In genomic region chr7:30751257-30751650, GRCh38 we compare ENCODE assay signal across 14 cellular contexts. TPM values are rescaled to one million over a fixed set of nuclear protein-coding genes. Genes with fewer than 3 reads are reported as not detected.
DNase-seq lines count a peak whose midpoint lies in the region; ATAC-seq and TF ChIP-seq lines count a peak whose summit lies in the region.
"Had no signal": no experiment of that assay in that cellular context is flagged by ENCODE, and none has a peak within 500 bp of the region (broad histone marks: within the 10 kb centered on the region; RNA-seq: fewer than 3 reads in every experiment).

No MANE protein-coding gene starts in this region.

- H3K4me3 Mint-ChIP-seq in stimulated activated memory B cell treated with anti-CD40 and anti-IgM and Interleukin-4, amounts not matched to agents 10 μg/mL and 1 μg/mL and 100 μg/mL, for 72 hours = no peak overlapping the region
- H3K4me3 Mint-ChIP-seq: activated naive CD8-positive, alpha-beta T cell; dendritic cell treated with granulocyte-macrophage colony-stimulating factor and Interleukin-4, amounts not matched to agents 40 ng/mL and 50 ng/mL, for 4 days; naive B cell had no signal

- peaks cover 22% of the 10 kb centered on the region for H3K9me1 ChIP-seq in IMR-90 (ENCODE audit: insufficient read depth, low read length)

- TF ChIP-seq EP300 in suprapubic skin (IDR thresholded peaks at IDR 0.05) = no peak

- dilution Hi-C loops in IMR-90 (cut with HindIII; ENCODE audit: low sequenced_read_pairs, unreplicated experiment) = no loop called here

- 37% methylated on average over 3 of the region's 6 CpGs; no CpG with 5 or more reads in 1 of the 2 experiments for WGBS in IMR-90 (ENCODE audit: extremely low coverage in 2 of 2, insufficient read length in 1 of 2), 2 experiments
- WGBS in suprapubic skin = 47% methylated on average over 5 of the region's 6 CpGs

- H3K14ac ChIP-seq in IMR-90 (replicated peaks; ENCODE audit: low read depth, low read length) = peak overlapping the region; percentile 86

- peak overlapping the region; percentile 89 for H2BK120ac ChIP-seq in IMR-90 (ENCODE audit: low read depth, low read length)

- peak overlapping the region; percentile 4 to 91 for H4K8ac ChIP-seq in IMR-90 (ENCODE audit: low read depth in 2 of 2, low read length in 2 of 2)

- no peaks in the 10 kb centered on the region for H3K27me3 Mint-ChIP-seq in stimulated activated memory B cell treated with anti-CD40 and anti-IgM and Interleukin-4, amounts not matched to agents 10 μg/mL and 1 μg/mL and 100 μg/mL, for 72 hours
- H3K27me3 Mint-ChIP-seq: activated naive CD8-positive, alpha-beta T cell; dendritic cell treated with granulocyte-macrophage colony-stimulating factor and Interleukin-4, amounts not matched to agents 40 ng/mL and 50 ng/mL, for 4 days had no signal

- H3K56ac ChIP-seq in IMR-90 (ENCODE audit: extremely low read depth, insufficient read depth, low read length) = peak overlapping the region; percentile 74

- peak overlapping the region; percentile 43 for H3K18ac ChIP-seq in IMR-90 (ENCODE audit: low read depth, low read length)

- H3K4me1 Mint-ChIP-seq in stimulated activated memory B cell treated with anti-CD40 and anti-IgM and Interleukin-4, amounts not matched to agents 10 μg/mL and 1 μg/mL and 100 μg/mL, for 72 hours = no peaks in the 10 kb centered on the region
- H3K4me1 Mint-ChIP-seq: naive B cell had no signal

- BruUV-seq in IMR-90 (replicated peaks; lab: Mats Ljungman, UMichigan) = no TSS peak

- peak overlapping the region; percentile 3 for H3K4me2 ChIP-seq in IMR-90 (ENCODE audit: low read depth, low read length)
- H3K4me2 ChIP-seq: BLaER1 had no signal

- peaks cover 5% of the 10 kb centered on the region for H3K9me3 Mint-ChIP-seq in stimulated activated memory B cell treated with anti-CD40 and anti-IgM and Interleukin-4, amounts not matched to agents 10 μg/mL and 1 μg/mL and 100 μg/mL, for 72 hours
- H3K9me3 Mint-ChIP-seq: dendritic cell treated with granulocyte-macrophage colony-stimulating factor and Interleukin-4, amounts not matched to agents 40 ng/mL and 50 ng/mL, for 4 days had no signal

- H3K4ac ChIP-seq in IMR-90 (ENCODE audit: low read depth, low read length) = peak overlapping the region; percentile 96

- H2AFZ ChIP-seq in IMR-90 (replicated peaks; ENCODE audit: low read length, poor library complexity) = peak overlapping the region; percentile 90

- H2BK20ac ChIP-seq in IMR-90 (ENCODE audit: low read depth, low read length) = peak overlapping the region; percentile 95

- ATAC-seq in IMR-90 (ENCODE audit: low read depth) (no peak), HG02973 (IDR thresholded peaks at IDR 0.05; ENCODE audit: unreplicated experiment) (no peak)
- ATAC-seq in stimulated activated memory B cell treated with anti-CD40 and anti-IgM and Interleukin-4, amounts not matched to agents 10 μg/mL and 1 μg/mL and 100 μg/mL, for 72 hours = no peak

- H4K5ac ChIP-seq in IMR-90 (ENCODE audit: low read depth, low read length) = peak overlapping the region; percentile 56

- H4K91ac ChIP-seq in IMR-90 (ENCODE audit: insufficient read depth, low read depth, low read length) = peak overlapping the region; percentile 84

- H3K27me3 ChIP-seq in IMR-90 (ENCODE audit: control insufficient read depth, insufficient read depth, low read length) (no peaks in the 10 kb centered on the region), dorsolateral prefrontal cortex (no peaks in the 10 kb centered on the region), muscle layer of duodenum (ENCODE audit: low read depth, low read length) (no peaks in the 10 kb centered on the region), suprapubic skin (no peaks in the 10 kb centered on the region)
- H3K27me3 ChIP-seq: BLaER1 had no signal

- H3K27ac ChIP-seq in IMR-90 (ENCODE audit: insufficient read depth, low read length) (peak overlapping the region; percentile 93), dorsolateral prefrontal cortex (peak overlapping the region in 54 of 59 donors; percentile 8 to 87 (median 60)), muscle layer of duodenum (ENCODE audit: low read length) (peak overlapping the region; percentile 85), suprapubic skin (peak overlapping the region; percentile 77)
- H3K27ac ChIP-seq: BLaER1, WERI-Rb-1 had no signal

- peaks cover 29% of the 10 kb centered on the region for H3K4me1 ChIP-seq in IMR-90 (ENCODE audit: control insufficient read depth, insufficient read depth, low read length)
- H3K4me1 ChIP-seq in muscle layer of duodenum (ENCODE audit: control insufficient read depth in 1 of 2, insufficient read depth in 2 of 2, low read length in 2 of 2) = peaks cover 0 to 51% of the 10 kb centered on the region in 2 donors
- peaks cover 26% of the 10 kb centered on the region for H3K4me1 ChIP-seq in suprapubic skin
- H3K4me1 ChIP-seq: BLaER1 had no signal

- no peaks in the 10 kb centered on the region for H3K36me3 Mint-ChIP-seq in stimulated activated memory B cell treated with anti-CD40 and anti-IgM and Interleukin-4, amounts not matched to agents 10 μg/mL and 1 μg/mL and 100 μg/mL, for 72 hours
- H3K36me3 Mint-ChIP-seq: activated naive CD8-positive, alpha-beta T cell; naive B cell had no signal

- in situ Hi-C loops in IMR-90 (cut with MboI; ENCODE audit: low sequenced_read_pairs) = no loop called here

- H3K4me3 ChIP-seq in IMR-90 (ENCODE audit: insufficient read depth, low read depth, low read length) (no peak overlapping the region), dorsolateral prefrontal cortex (no peak overlapping the region), muscle layer of duodenum (ENCODE audit: low read depth in 1 of 2, low read length in 2 of 2) (peak overlapping the region in 1 of 2 donors; percentile 62), suprapubic skin (peak overlapping the region; percentile 31)
- H3K4me3 ChIP-seq: BLaER1 had no signal

- DNase-seq in IMR-90 (no peak), dorsolateral prefrontal cortex (no peak), suprapubic skin (ENCODE audit: low spot score in 2 of 2) (no peak), dermis blood vessel endothelial cell (no peak)
- no peak for DNase-seq in stimulated activated CD4-positive, alpha-beta T cell treated with anti-CD3 and anti-CD28 coated beads, Interleukin-4, amount 100 ng/mL, for 24 hours
- DNase-seq: MV-4-11, naive B cell, WERI-Rb-1 had no signal

- no peak for TF ChIP-seq POLR2A in IMR-90 (IDR thresholded peaks at IDR 0.05; ENCODE audit: low read depth, low read length)
- TF ChIP-seq POLR2A in suprapubic skin (IDR thresholded peaks at IDR 0.05) = no peak

- no peak for TF ChIP-seq RAD21 in IMR-90 (IDR thresholded peaks at IDR 0.05; ENCODE audit: low read length)

- peak overlapping the region; percentile 89 for H2AK5ac ChIP-seq in IMR-90 (ENCODE audit: low read depth, low read length)

- H3K79me1 ChIP-seq in IMR-90 (ENCODE audit: low read depth in 1 of 2, low read length in 2 of 2) = peaks cover 0 to 9% of the 10 kb centered on the region in 2 experiments; a peak in 1 of 4 replicates

- peak overlapping the region; percentile 83 for H3K23ac ChIP-seq in IMR-90 (ENCODE audit: low read depth, low read length)

- 0 out of 2 replicates have a peak, but pooled peaks cover 6% of the 10 kb centered on the region for H4K20me1 ChIP-seq in IMR-90 (ENCODE audit: insufficient read depth, low read length)
- H4K20me1 ChIP-seq: BLaER1 had no signal

- peak overlapping the region; percentile 88 for H2AK9ac ChIP-seq in IMR-90 (replicated peaks; ENCODE audit: low read depth, low read length, poor library complexity)

- peak overlapping the region; percentile 76; the same call in 2 of the 3 replicates for H2BK15ac ChIP-seq in IMR-90 (ENCODE audit: low read depth, low read length)

- POLR2A ChIA-PET in IMR-90 (lab: Charles Lee; ENCODE audit: unreplicated experiment) = interaction anchor here (1.0 to 1.3 kb wide), 2 partner anchors 45 to 48 kb away, joined by 3 read pairs; no protein-coding TSS in a partner anchor

- H3K36me3 ChIP-seq in IMR-90 (ENCODE audit: control insufficient read depth, insufficient read depth, low read length) (no peaks in the 10 kb centered on the region), muscle layer of duodenum (ENCODE audit: control insufficient read depth in 1 of 2, insufficient read depth in 2 of 2, low read length in 2 of 2) (peaks cover 0 to 4% of the 10 kb centered on the region in 2 donors), suprapubic skin (no peaks in the 10 kb centered on the region)
- H3K36me3 ChIP-seq: BLaER1, WERI-Rb-1 had no signal

- CTCF ChIA-PET in IMR-90 (lab: Yijun Ruan, JAX) = interaction anchor here (1.0 to 1.7 kb wide), 4 partner anchors 11 to 372 kb away, joined by 3 to 5 read pairs (median 4); no protein-coding TSS in a partner anchor

- intact Hi-C loops in IMR-90 (cut with micrococcal nuclease) (loop anchor here (1.0 to 2.0 kb wide), 2 partner anchors 20 to 48 kb away; partner anchors contain the start of gene MINDY4), dorsolateral prefrontal cortex (cut with DNase I) (no loop called here)

- H3K9me3 ChIP-seq in IMR-90 (ENCODE audit: control insufficient read depth, insufficient read depth, low read length) (no peaks in the 10 kb centered on the region; the same call in 1 of the 2 replicates), muscle layer of duodenum (ENCODE audit: control insufficient read depth in 1 of 2, low read length in 2 of 2) (no peaks in the 10 kb centered on the region), suprapubic skin (no peaks in the 10 kb centered on the region)

- TF ChIP-seq CTCF in IMR-90 (conservative IDR thresholded peaks at IDR 0.05; ENCODE audit: low read depth, low read length) (no peak), dorsolateral prefrontal cortex (IDR thresholded peaks at IDR 0.05 in 54 of 56, conservative IDR thresholded peaks at IDR 0.05 in 2 of 56; ENCODE audit: low read depth in 1 of 56, partially characterized antibody in 56 of 56) (no peak), suprapubic skin (IDR thresholded peaks at IDR 0.05) (no peak)

- H3K9ac ChIP-seq in IMR-90 (ENCODE audit: low read depth, low read length) = peak overlapping the region; percentile 32; the same call in 1 of the 2 replicates
- H3K9ac ChIP-seq: BLaER1 had no signal

- H2BK5ac ChIP-seq in IMR-90 (ENCODE audit: low read depth, low read length, poor library complexity, severe bottlenecking) = peak overlapping the region; percentile 84

- no peak overlapping the region for H3K27ac Mint-ChIP-seq in stimulated activated memory B cell treated with anti-CD40 and anti-IgM and Interleukin-4, amounts not matched to agents 10 μg/mL and 1 μg/mL and 100 μg/mL, for 72 hours
- H3K27ac Mint-ChIP-seq: activated naive CD8-positive, alpha-beta T cell; dendritic cell treated with granulocyte-macrophage colony-stimulating factor and Interleukin-4, amounts not matched to agents 40 ng/mL and 50 ng/mL, for 4 days; naive B cell had no signal

RNA-seq across cellular contexts. Expression of gene INMT, which starts 0.7 kb away (rescaled TPM):
- total RNA-seq in IMR-90 (2012; rRNA removed) (1.7 and 2.2 TPM in 2 replicates), dorsolateral prefrontal cortex (10 to 100 TPM in 1 of 120 experiments, 1 to 10 TPM in 55, under 1 TPM in 62, not detected in 2; 0.17 to 11.8 (median 0.94) TPM), suprapubic skin (1 to 10 TPM; 1.3 to 9.7 (median 4.2) TPM), dermis blood vessel endothelial cell (0.05 TPM in 1 of 2 replicates, not detected in the other)
- 0.34 and 0.39 TPM in 2 replicates for polyA plus RNA-seq in IMR-90 (2012; rRNA removed)
- 0.54 and 0.75 TPM in 2 replicates for polyA plus RNA-seq in IMR-90 (2012; cell fraction: cytosol; rRNA removed)
- polyA plus RNA-seq in IMR-90 (2012; cell fraction: nucleus; rRNA removed; ENCODE audit: low replicate concordance) = 0.47 and 0.61 TPM in 2 replicates

RNA-seq across cellular contexts. Expression of gene MINDY4, which starts 20.0 kb away (rescaled TPM):
- 3.6 TPM in 2 replicates for total RNA-seq in IMR-90 (2012; rRNA removed)
- polyA plus RNA-seq in IMR-90 (2012; rRNA removed) = 1.8 and 1.9 TPM in 2 replicates
- polyA plus RNA-seq in IMR-90 (2012; cell fraction: cytosol; rRNA removed) = 0.75 and 1.1 TPM in 2 replicates
- polyA plus RNA-seq in IMR-90 (2012; cell fraction: nucleus; rRNA removed; ENCODE audit: low replicate concordance) = 1.9 and 3.0 TPM in 2 replicates
- 10 to 100 TPM in 114 of 120 experiments, 1 to 10 TPM in 6; 5.9 to 24.0 (median 14.6) TPM for total RNA-seq in dorsolateral prefrontal cortex
- 10 to 100 TPM in 1 of 4 donors, 1 to 10 TPM in 3; 4.6 to 10.5 (median 6.1) TPM for total RNA-seq in suprapubic skin
- 2.7 and 6.1 TPM in 2 replicates for total RNA-seq in dermis blood vessel endothelial cell
